In genomic region chr1:22626219-22626902, GRCh38 we compare ENCODE assay signal across 17 cellular contexts. TPM values are rescaled to one million over a fixed set of nuclear protein-coding genes. Genes with fewer than 3 reads are reported as not detected.
"Had no signal": no experiment of that assay in that cellular context is flagged by ENCODE, and none has a peak within 500 bp of the region (broad histone marks: within the 10 kb centered on the region; RNA-seq: fewer than 3 reads in every experiment).

No MANE protein-coding gene starts in this region.

- ATAC-seq: activated CD8-positive, alpha-beta memory T cell treated with anti-CD3 and anti-CD28 coated beads, Interleukin-2, amount 10 ng/mL, durations not matched to agents 7 days and 5 days had no signal

- H3K4me3 ChIP-seq: breast epithelium, pancreas, skin epidermis, tibial artery, uterus had no signal

- H3K27ac ChIP-seq: breast epithelium, pancreas, skin epidermis, tibial artery, uterus had no signal

- H3K27me3 ChIP-seq: pancreas, uterus had no signal

- H3K4me1 ChIP-seq: breast epithelium, pancreas, tibial artery, uterus had no signal

- H3K36me3 ChIP-seq: breast epithelium, pancreas, tibial artery, uterus had no signal

- DNase-seq: activated CD4-positive, alpha-beta T cell treated with anti-CD3 and anti-CD28 coated beads for 1 hour; activated CD4-positive, alpha-beta T cell treated with anti-CD3 and anti-CD28 coated beads, Interleukin-2, amount 50 U/mL, for 48 hours; activated CD8-positive, alpha-beta memory T cell treated with anti-CD3 and anti-CD28 coated beads, Interleukin-2, amount 10 ng/mL, durations not matched to agents 7 days and 5 days; activated gamma-delta T cell; activated naive CD8-positive, alpha-beta T cell treated with anti-CD3 and anti-CD28 coated beads for 36 hours; activated T-cell treated with anti-CD3 and anti-CD28 coated beads, Interleukin-2, amount 50 U/mL, for 24 hours; anterior cingulate cortex; hypothalamus; pancreas; tibial artery; uterus had no signal

- H3K9me3 ChIP-seq: breast epithelium, pancreas, tibial artery, uterus had no signal

RNA-seq across cellular contexts. Expression of gene C1QA, which starts 10.1 kb away (rescaled TPM):
- total RNA-seq: activated CD8-positive, alpha-beta memory T cell treated with anti-CD3 and anti-CD28 coated beads, Interleukin-2, amount 10 ng/mL, durations not matched to agents 7 days and 5 days; activated naive CD8-positive, alpha-beta T cell treated with anti-CD3 and anti-CD28 coated beads for 36 hours; chondrocyte; dermis microvascular lymphatic vessel endothelial cell; glomerular endothelial cell; renal cortical epithelial cell had no signal

RNA-seq across cellular contexts. Expression of gene C1QC, which starts 17.1 kb away (rescaled TPM):
- total RNA-seq: activated CD8-positive, alpha-beta memory T cell treated with anti-CD3 and anti-CD28 coated beads, Interleukin-2, amount 10 ng/mL, durations not matched to agents 7 days and 5 days; activated naive CD8-positive, alpha-beta T cell treated with anti-CD3 and anti-CD28 coated beads for 36 hours; chondrocyte; dermis microvascular lymphatic vessel endothelial cell; glomerular endothelial cell; renal cortical epithelial cell had no signal

RNA-seq across cellular contexts. Expression of gene C1QB, which starts 26.7 kb away (rescaled TPM):
- total RNA-seq: activated CD8-positive, alpha-beta memory T cell treated with anti-CD3 and anti-CD28 coated beads, Interleukin-2, amount 10 ng/mL, durations not matched to agents 7 days and 5 days; activated naive CD8-positive, alpha-beta T cell treated with anti-CD3 and anti-CD28 coated beads for 36 hours; chondrocyte; dermis microvascular lymphatic vessel endothelial cell; glomerular endothelial cell; renal cortical epithelial cell had no signal
